In genomic region chr12:55929306-55929791, GRCh38 we compare ENCODE assay signal across 8 cellular contexts. TPM values are rescaled to one million over a fixed set of nuclear protein-coding genes. Genes with fewer than 3 reads are reported as not detected.
DNase-seq lines count a peak whose midpoint lies in the region; ATAC-seq and TF ChIP-seq lines count a peak whose summit lies in the region.

No MANE protein-coding gene starts in this region.

- H2BK5ac ChIP-seq in trophoblast cell (ENCODE audit: low read depth, low read length, poor library complexity) (peak overlapping the region; percentile 35), mesendoderm (ENCODE audit: low read length) (no peak overlapping the region)

- H3K23ac ChIP-seq in trophoblast cell (ENCODE audit: low read length) (no peak overlapping the region), mesendoderm (ENCODE audit: low read length) (no peak overlapping the region)

- H3K27ac ChIP-seq in trophoblast cell (ENCODE audit: low read depth, low read length) = no peak overlapping the region
- no peak overlapping the region for H3K27ac ChIP-seq in mesendoderm (ENCODE audit: low read depth, low read length)
- no peak overlapping the region for H3K27ac ChIP-seq in psoas muscle

- no peak overlapping the region for H3K18ac ChIP-seq in trophoblast cell (ENCODE audit: low read length)
- no peak overlapping the region for H3K18ac ChIP-seq in mesendoderm (ENCODE audit: low read length)

- no peak overlapping the region for H2AFZ ChIP-seq in trophoblast cell (ENCODE audit: insufficient read depth, low read length, poor library complexity)

- H3K79me2 ChIP-seq in trophoblast cell (ENCODE audit: control insufficient read depth, insufficient read depth, low read length, poor library complexity) (peaks cover 19% of the 10 kb centered on the region), mesendoderm (ENCODE audit: control insufficient read depth, insufficient read depth, low read length) (peaks cover 21% of the 10 kb centered on the region)

- H3K27me3 ChIP-seq in trophoblast cell (ENCODE audit: insufficient read depth, low read length) (no peaks in the 10 kb centered on the region), mesendoderm (ENCODE audit: insufficient read depth, low read length, poor library complexity) (peaks cover 5% of the 10 kb centered on the region), psoas muscle (ENCODE audit: insufficient read depth in 3 of 3, low read length in 2 of 3) (peaks cover 0 to 21% (median 0%) of the 10 kb centered on the region in 3 donors)

- H4K12ac ChIP-seq in trophoblast cell (ENCODE audit: low read depth, low read length) = no peak overlapping the region

- no CpG with 5 or more reads among the region's 8 CpGs for WGBS in trophoblast cell (ENCODE audit: extremely low coverage, insufficient coverage, insufficient read length)
- no CpG with 5 or more reads among the region's 8 CpGs for WGBS in mesendoderm (ENCODE audit: extremely low coverage, insufficient coverage, low lambda C conversion rate)
- 66% methylated on average over 8 of the region's 8 CpGs for WGBS in psoas muscle, 3 donors

- no peak overlapping the region for H3K4ac ChIP-seq in trophoblast cell (ENCODE audit: low read depth, low read length)
- H3K4ac ChIP-seq in mesendoderm (ENCODE audit: low read depth, low read length) = no peak overlapping the region

- no peak overlapping the region for H2BK12ac ChIP-seq in trophoblast cell (ENCODE audit: low read length)

- H2AK5ac ChIP-seq in trophoblast cell (ENCODE audit: low read length) = no peak overlapping the region
- no peak overlapping the region for H2AK5ac ChIP-seq in mesendoderm (ENCODE audit: low read length)

- peak overlapping the region; percentile 25 for H3K14ac ChIP-seq in trophoblast cell (ENCODE audit: low read length)

- H3K4me1 ChIP-seq in trophoblast cell (ENCODE audit: control insufficient read depth in 1 of 2, insufficient read depth in 2 of 2, low read length in 2 of 2) (peaks cover 17 to 22% of the 10 kb centered on the region in 2 experiments), mesendoderm (ENCODE audit: control insufficient read depth, low read depth, low read length) (peaks cover 6% of the 10 kb centered on the region), psoas muscle (peaks cover 19% of the 10 kb centered on the region)

- H3K9ac ChIP-seq in trophoblast cell (ENCODE audit: low read length) (no peak overlapping the region), mesendoderm (ENCODE audit: low read length) (no peak overlapping the region)

- H3K9me3 ChIP-seq in trophoblast cell (ENCODE audit: insufficient read depth, low read depth, low read length) (no peaks in the 10 kb centered on the region), psoas muscle (no peaks in the 10 kb centered on the region)

- no peak overlapping the region for H2BK120ac ChIP-seq in trophoblast cell (ENCODE audit: insufficient read depth, low read length, poor library complexity)
- H2BK120ac ChIP-seq in mesendoderm (ENCODE audit: low read depth, low read length) = no peak overlapping the region

- ATAC-seq in HG02678 (IDR thresholded peaks at IDR 0.05; ENCODE audit: unreplicated experiment) (peak; percentile 33), omental fat pad (ENCODE audit: low FRiP score) (no peak), psoas muscle (no peak)

- TF ChIP-seq CTCF in GM13977 (IDR thresholded peaks at IDR 0.05; ENCODE audit: extremely low read depth, insufficient read depth, missing control alignments) = no peak
- no peak for TF ChIP-seq CTCF in omental fat pad (IDR thresholded peaks at IDR 0.05)
- no peak for TF ChIP-seq CTCF in psoas muscle (IDR thresholded peaks at IDR 0.05)

- H3K79me1 ChIP-seq in trophoblast cell (ENCODE audit: low read length) (peaks cover 23% of the 10 kb centered on the region), mesendoderm (ENCODE audit: low read length) (peaks cover 6% of the 10 kb centered on the region)

- in situ Hi-C loops in GM13977 (cut with MboI; ENCODE audit: low pct_unique_long_range_greater_than_20kb, low sequenced_read_pairs, unreplicated experiment) = no loop called here

- H3K36me3 ChIP-seq in trophoblast cell (ENCODE audit: control insufficient read depth in 1 of 2, insufficient read depth in 2 of 2, low read length in 2 of 2) = no peaks in the 10 kb centered on the region
- no peaks in the 10 kb centered on the region for H3K36me3 ChIP-seq in mesendoderm (ENCODE audit: control insufficient read depth, insufficient read depth, low read length)
- H3K36me3 ChIP-seq in psoas muscle (ENCODE audit: insufficient read depth in 1 of 2, low read depth in 1 of 2) = no peaks in the 10 kb centered on the region

- DNase-seq in GM13977 (ENCODE audit: low spot score) (peak; percentile 87), T follicular helper cell (ENCODE audit: low read depth) (peak; percentile 87), trophoblast cell (no peak), mesendoderm (no peak), omental fat pad (ENCODE audit: low spot score) (no peak), psoas muscle (no peak)
- peak; percentile 78 for DNase-seq in activated naive CD8-positive, alpha-beta T cell treated with anti-CD3 and anti-CD28 coated beads, Interleukin-2, amount 50 U/mL, for 16 hours (ENCODE audit: low read depth, low spot score)

- H3K4me2 ChIP-seq in trophoblast cell (ENCODE audit: low read length) (no peak overlapping the region), mesendoderm (ENCODE audit: low read length) (no peak overlapping the region)

- intact Hi-C loops in psoas muscle (cut with DNase I) = loop anchor here in 1 of 2 donors (5.0 kb wide), 2 partner anchors 97 to 112 kb away; partner anchors contain the start of genes ORMDL2 and SARNP

- no peak overlapping the region for H3K56ac ChIP-seq in mesendoderm (ENCODE audit: low read length)

- no peak overlapping the region for H4K5ac ChIP-seq in mesendoderm (ENCODE audit: low read length)

- H4K8ac ChIP-seq in trophoblast cell (ENCODE audit: low read depth, low read length) = no peak overlapping the region
- no peak overlapping the region for H4K8ac ChIP-seq in mesendoderm (ENCODE audit: low read depth, low read length)

- H3K4me3 ChIP-seq in trophoblast cell (ENCODE audit: low read depth, low read length) (no peak overlapping the region), mesendoderm (ENCODE audit: low read length) (no peak overlapping the region), psoas muscle (no peak overlapping the region)

- H4K91ac ChIP-seq in trophoblast cell (ENCODE audit: low read depth, low read length) = peak overlapping the region; percentile 38

- H2BK15ac ChIP-seq in mesendoderm (replicated peaks; ENCODE audit: low read depth) = no peak overlapping the region

RNA-seq across cellular contexts. Expression of gene DGKA, which starts 1.6 kb away (rescaled TPM):
- polyA plus RNA-seq in trophoblast cell (2013) = 44.8 and 47.5 TPM in 2 replicates
- polyA plus RNA-seq in mesendoderm (2013, experiment 1 of 2) = 8.6 TPM
- polyA plus RNA-seq in mesendoderm (2013, experiment 2 of 2) = 9.8 TPM
- total RNA-seq in omental fat pad (10 to 100 TPM; 26.0 to 57.0 (median 37.9) TPM), psoas muscle (1 to 10 TPM; 4.3 to 5.4 (median 4.9) TPM)
- polyA plus RNA-seq in psoas muscle = 1 to 10 TPM; 2.0 to 2.6 (median 2.0) TPM

RNA-seq across cellular contexts. Expression of gene PYM1, which starts 1.7 kb away (rescaled TPM):
- polyA plus RNA-seq in trophoblast cell (2013) = 36.7 and 38.2 TPM in 2 replicates
- polyA plus RNA-seq in mesendoderm (2013, experiment 1 of 2) = 54.0 TPM
- 55.1 TPM for polyA plus RNA-seq in mesendoderm (2013, experiment 2 of 2)
- total RNA-seq in omental fat pad (10 to 100 TPM; 28.2 to 37.6 (median 29.8) TPM), psoas muscle (10 to 100 TPM; 14.6 to 20.6 (median 18.0) TPM)
- polyA plus RNA-seq in psoas muscle = 10 to 100 TPM; 19.0 to 39.8 (median 26.1) TPM

RNA-seq across cellular contexts. Expression of gene PMEL, which starts 36.5 kb away (rescaled TPM):
- 31.7 and 33.8 TPM in 2 replicates for polyA plus RNA-seq in trophoblast cell (2013)
- polyA plus RNA-seq in mesendoderm (2013, experiment 1 of 2) = 24.6 TPM
- 23.0 TPM for polyA plus RNA-seq in mesendoderm (2013, experiment 2 of 2)
- total RNA-seq in omental fat pad = 1 to 10 TPM in 2 of 4 donors, under 1 TPM in 2; 0.65 to 5.2 (median 1.2) TPM
- under 1 TPM in 1 of 4 donors, not detected in 3; 0.37 TPM for total RNA-seq in psoas muscle
- polyA plus RNA-seq in psoas muscle = under 1 TPM; 0.14 to 0.23 (median 0.20) TPM

RNA-seq across cellular contexts. Expression of gene CDK2, which starts 37.3 kb away (rescaled TPM):
- 132 and 144 TPM in 2 replicates for polyA plus RNA-seq in trophoblast cell (2013)
- 49.3 TPM for polyA plus RNA-seq in mesendoderm (2013, experiment 1 of 2)
- 50.6 TPM for polyA plus RNA-seq in mesendoderm (2013, experiment 2 of 2)
- total RNA-seq in omental fat pad (10 to 100 TPM in 3 of 4 donors, 1 to 10 TPM in 1; 9.7 to 23.7 (median 17.5) TPM), psoas muscle (10 to 100 TPM in 1 of 4 donors, 1 to 10 TPM in 3; 6.3 to 12.0 (median 7.9) TPM)
- 10 to 100 TPM in 2 of 3 donors, 1 to 10 TPM in 1; 5.1 to 13.9 (median 10.2) TPM for polyA plus RNA-seq in psoas muscle

RNA-seq across cellular contexts. Expression of gene RAB5B, which starts 44.5 kb away (rescaled TPM):
- polyA plus RNA-seq in trophoblast cell (2013) = 126 and 127 TPM in 2 replicates
- 44.4 TPM for polyA plus RNA-seq in mesendoderm (2013, experiment 1 of 2)
- polyA plus RNA-seq in mesendoderm (2013, experiment 2 of 2) = 44.6 TPM
- total RNA-seq in omental fat pad (10 to 100 TPM; 46.2 to 71.5 (median 64.8) TPM), psoas muscle (100 to 1,000 TPM in 2 of 4 donors, 10 to 100 TPM in 2; 92.8 to 107 (median 103) TPM)
- 10 to 100 TPM; 36.8 to 83.6 (median 52.1) TPM for polyA plus RNA-seq in psoas muscle

Comparison
In these comparisons a context has a peak if more than half of its experiments do, and no peak if none do; other contexts are left out.
1. DNase-seq: peak in GM13977 (single experiment), T follicular helper cell (single experiment) and activated naive CD8-positive, alpha-beta T cell treated with anti-CD3 and anti-CD28 coated beads, Interleukin-2, amount 50 U/mL, for 16 hours (single experiment); none in trophoblast cell (0 of 2), mesendoderm (single experiment), omental fat pad (single experiment) and psoas muscle (0 of 2).
2. RNA of gene DGKA, which starts 1.6 kb away (total RNA-seq): 26.0 to 57.0 TPM in omental fat pad; 4.3 to 5.4 TPM in psoas muscle; every median in the first group is over 4 times any median in the second.